ENCODE assay signal across 9 cellular contexts in genomic region chr20:58228484-58229197, GRCh38. TPM values are rescaled to one million over a fixed set of nuclear protein-coding genes. Genes with fewer than 3 reads are reported as not detected.
A peak's percentile ranks its signal among the peaks of the same experiment; 100 is the strongest.
DNase-seq lines count a peak whose midpoint lies in the region; ATAC-seq and TF ChIP-seq lines count a peak whose summit lies in the region.
"Had no signal": no experiment of that assay in that cellular context is flagged by ENCODE, and none has a peak within 500 bp of the region (broad histone marks: within the 10 kb centered on the region; RNA-seq: fewer than 3 reads in every experiment).

Gene ANKRD60 (minus strand): TSS chr20:58228653. CDS start chr20:58228653, 0 bp downstream.

- no peak for TF ChIP-seq CTCF in fibroblast of the aortic adventitia (IDR thresholded peaks at IDR 0.05; ENCODE audit: insufficient read depth, low read length)

- H3K4me3 ChIP-seq in fibroblast of the aortic adventitia (ENCODE audit: low read depth, low read length) = peak within 1 kb of the TSS; percentile 43

- ATAC-seq in HG03280 (IDR thresholded peaks at IDR 0.05; ENCODE audit: unreplicated experiment) = no peak
- no peak for ATAC-seq in GM19324 (IDR thresholded peaks at IDR 0.05; ENCODE audit: low FRiP score, unreplicated experiment)

- peak; percentile 18 for DNase-seq in NCI-H2107 (lab: John Stamatoyannopoulos, UW)
- no peak for DNase-seq in NCI-H2107 treated with DMSO at 0.1 percent for 48 hours (lab: John Stamatoyannopoulos, UW; ENCODE audit: unreplicated experiment)
- DNase-seq in activated T-cell treated with anti-CD3 and anti-CD28 coated beads, Interleukin-2, amount 50 U/mL, for 1 hour = peak; percentile 82
- DNase-seq in fibroblast of the aortic adventitia (ENCODE audit: low read depth) = peak; percentile 34
- DNase-seq in stimulated activated CD4-positive, alpha-beta T cell treated with anti-CD3 and anti-CD28 coated beads, Interleukin-12 subunit alpha, Interleukin-12 subunit beta, amount 100 ng/mL, for 4 hours = peak; percentile 32
- DNase-seq in superior temporal gyrus (ENCODE audit: extremely low spot score) = no peak

RNA-seq across cellular contexts. Expression of gene ANKRD60, which starts in this region (rescaled TPM):
- total RNA-seq in fibroblast of the aortic adventitia (ENCODE audit: low replicate concordance) = not detected in 2 replicates
- total RNA-seq: T-helper 2 cell treated with Interferon-gamma antibody and Interleukin-4, amounts not matched to agents 100 ng/mL and 5 ng/mL, for 36 hours had no signal

Comparison
In these comparisons a context has a peak if more than half of its experiments do, and no peak if none do; other contexts are left out.
1. DNase-seq: peak in NCI-H2107 (single experiment), activated T-cell treated with anti-CD3 and anti-CD28 coated beads, Interleukin-2, amount 50 U/mL, for 1 hour (single experiment) and stimulated activated CD4-positive, alpha-beta T cell treated with anti-CD3 and anti-CD28 coated beads, Interleukin-12 subunit alpha, Interleukin-12 subunit beta, amount 100 ng/mL, for 4 hours (single experiment); none in NCI-H2107 treated with DMSO at 0.1 percent for 48 hours (single experiment) and superior temporal gyrus (single experiment).
2. Peak in DNase-seq and H3K4me3 ChIP-seq in fibroblast of the aortic adventitia; RNA of the gene not detected or under 1 TPM.